16 cellular contexts compared by ENCODE assay signal in the genomic region with DNA sequence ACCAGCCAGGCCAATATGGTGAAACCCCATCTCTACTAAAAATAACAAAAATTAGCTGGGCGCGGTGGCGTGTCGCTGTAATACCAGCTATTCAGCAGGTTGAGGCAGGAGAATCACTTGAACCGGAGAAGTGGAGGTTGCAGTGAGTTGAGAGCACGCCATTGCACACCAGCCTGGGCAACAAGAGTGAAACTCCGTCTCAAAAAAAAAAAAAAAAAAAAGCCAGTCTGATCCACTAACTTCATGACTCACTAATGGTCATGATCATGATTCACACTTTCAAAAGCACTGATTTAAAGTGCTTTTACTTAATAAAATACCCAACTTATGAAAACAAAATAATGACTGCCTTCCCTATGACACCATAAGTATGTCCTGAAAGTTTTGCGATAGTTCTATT. TPM values are rescaled to one million over a fixed set of nuclear protein-coding genes. Genes with fewer than 3 reads are reported as not detected.
DNase-seq lines count a peak whose midpoint lies in the region; ATAC-seq and TF ChIP-seq lines count a peak whose summit lies in the region.
"Had no signal": no experiment of that assay in that cellular context is flagged by ENCODE, and none has a peak within 500 bp of the region (broad histone marks: within the 10 kb centered on the region; RNA-seq: fewer than 3 reads in every experiment).

No MANE protein-coding gene starts in this region.

- H3K27ac Mint-ChIP-seq in activated T-cell treated with anti-CD3 and anti-CD28 coated beads, Interleukin-2, amount 50 U/mL, for 24 hours = no peak overlapping the region
- H3K27ac Mint-ChIP-seq: activated T-helper 2 cell treated with anti-CD3 and anti-CD28 coated beads, Interferon-gamma antibody, Interleukin-2, Interleukin-4, amounts not matched to agents 10 μg/mL and 5 μg/mL and 100 μg/mL, durations not matched to agents 14 hours and 24 hours and 36 hours; progenitor cell of endocrine pancreas had no signal

- H3K4me1 Mint-ChIP-seq in activated T-cell treated with anti-CD3 and anti-CD28 coated beads, Interleukin-2, amount 50 U/mL, for 24 hours (ENCODE audit: low read depth) = peaks cover 7% of the 10 kb centered on the region

- H3K4me3 ChIP-seq in AG10803 (ENCODE audit: low read length) (no peak overlapping the region), lung (no peak overlapping the region), A673 (ENCODE audit: low read depth, low read length, poor library complexity, severe bottlenecking) (no peak overlapping the region)
- H3K4me3 ChIP-seq: heart right ventricle, tibial artery had no signal

- H3K4me3 Mint-ChIP-seq in activated T-cell treated with anti-CD3 and anti-CD28 coated beads, Interleukin-2, amount 50 U/mL, for 24 hours = no peak overlapping the region

- peak; percentile 49 for ATAC-seq in lung (ENCODE audit: insufficient read depth, low FRiP score)
- ATAC-seq: heart right ventricle had no signal

- DNase-seq in AG10803 (ENCODE audit: low read depth) = peak; percentile 61
- DNase-seq in HS-27A (ENCODE audit: low read depth) = peak; percentile 24
- peak; percentile 7 for DNase-seq in dermis blood vessel endothelial cell
- DNase-seq in lung (ENCODE audit: low spot score) = peak; percentile 31
- DNase-seq in activated T-cell treated with anti-CD3 and anti-CD28 coated beads, Interleukin-2, amount 50 U/mL, for 24 hours = no peak
- DNase-seq in A673 (ENCODE audit: low spot score) = no peak
- no peak for DNase-seq in stimulated activated CD8-positive, alpha-beta memory T cell treated with anti-CD3 and anti-CD28 coated beads, Interleukin-4, amount 100 ng/mL, for 48 hours
- no peak for DNase-seq in NCI-H69 (lab: John Stamatoyannopoulos, UW)
- DNase-seq: Caco-2, cerebellar nuclear complex, heart right ventricle, mesendoderm, NCI-H748 treated with DMSO at 0.1 percent for 48 hours, tibial artery had no signal

- H3K27me3 Mint-ChIP-seq in activated T-cell treated with anti-CD3 and anti-CD28 coated beads, Interleukin-2, amount 50 U/mL, for 24 hours = no peaks in the 10 kb centered on the region
- H3K27me3 Mint-ChIP-seq: progenitor cell of endocrine pancreas had no signal

- POLR2A ChIA-PET in A673 (lab: Charles Lee; ENCODE audit: low non-redundant PET) = no interaction called here

- peak overlapping the region in 1 of 2 donors; percentile 15 for H3K27ac ChIP-seq in lung (ENCODE audit: low read depth in 1 of 2, low read length in 1 of 2)
- no peak overlapping the region for H3K27ac ChIP-seq in A673 (ENCODE audit: low read depth, low read length, poor library complexity, severe bottlenecking)
- H3K27ac ChIP-seq: tibial artery had no signal

- WGBS in lung, 2 donors = 78 to 87% methylated on average over 8 of the region's 8 CpGs

- no peaks in the 10 kb centered on the region for H3K9me3 Mint-ChIP-seq in activated T-cell treated with anti-CD3 and anti-CD28 coated beads, Interleukin-2, amount 50 U/mL, for 24 hours
- H3K9me3 Mint-ChIP-seq: activated T-helper 2 cell treated with anti-CD3 and anti-CD28 coated beads, Interferon-gamma antibody, Interleukin-2, Interleukin-4, amounts not matched to agents 10 μg/mL and 5 μg/mL and 100 μg/mL, durations not matched to agents 14 hours and 24 hours and 36 hours had no signal

- H3K36me3 ChIP-seq in lung (ENCODE audit: control insufficient read depth in 2 of 2, insufficient read depth in 2 of 2, low read length in 2 of 2) (no peaks in the 10 kb centered on the region), A673 (ENCODE audit: insufficient read depth, low read length, poor library complexity, severe bottlenecking) (no peaks in the 10 kb centered on the region)
- H3K36me3 ChIP-seq: heart right ventricle, tibial artery had no signal

- H3K4me1 ChIP-seq in lung (ENCODE audit: control insufficient read depth in 2 of 2, insufficient read depth in 2 of 2, low read length in 2 of 2) (no peaks in the 10 kb centered on the region), A673 (ENCODE audit: insufficient read depth, low read length, poor library complexity, severe bottlenecking) (no peaks in the 10 kb centered on the region)
- H3K4me1 ChIP-seq: tibial artery had no signal

- no peaks in the 10 kb centered on the region for H3K36me3 Mint-ChIP-seq in activated T-cell treated with anti-CD3 and anti-CD28 coated beads, Interleukin-2, amount 50 U/mL, for 24 hours (ENCODE audit: low read depth)

- CTCF ChIA-PET in A673 (lab: Charles Lee) = interaction anchor here (0.5 kb wide), 1 partner anchor 206 kb away, joined by 5 read pairs; no protein-coding TSS in a partner anchor

- H3K9me3 ChIP-seq in lung (ENCODE audit: control insufficient read depth in 2 of 2, insufficient read depth in 1 of 2, low read length in 1 of 2) = no peaks in the 10 kb centered on the region
- no peaks in the 10 kb centered on the region for H3K9me3 ChIP-seq in A673 (ENCODE audit: low read depth, low read length, poor library complexity, severe bottlenecking)
- H3K9me3 ChIP-seq: Caco-2, heart right ventricle, tibial artery had no signal

- no TSS peak for BruUV-seq in A673 (replicated peaks; lab: Mats Ljungman, UMichigan)

- H3K27me3 ChIP-seq in lung (ENCODE audit: control insufficient read depth, insufficient read depth) (no peaks in the 10 kb centered on the region), A673 (replicated peaks; ENCODE audit: insufficient read depth, low read depth, low read length, poor library complexity) (no peaks in the 10 kb centered on the region)
- H3K27me3 ChIP-seq: heart right ventricle, tibial artery had no signal

- intact Hi-C loops in A673 (cut with micrococcal nuclease; ENCODE audit: unreplicated experiment) = no loop called here

- no peak for TF ChIP-seq CTCF in AG10803 (conservative IDR thresholded peaks at IDR 0.05; ENCODE audit: low read length)
- TF ChIP-seq CTCF in lung (IDR thresholded peaks at IDR 0.05; ENCODE audit: control extremely low read depth, extremely low read depth) = no peak
- TF ChIP-seq CTCF in A673 (conservative IDR thresholded peaks at IDR 0.05; ENCODE audit: low read depth, low read length) = no peak

RNA-seq across cellular contexts. Expression of gene CPM, which starts 38.4 kb away (rescaled TPM):
- total RNA-seq in dermis blood vessel endothelial cell (2.2 and 4.7 TPM in 2 replicates), lung (100 to 1,000 TPM; 201 to 241 TPM), A673 (2021) (0.81 and 0.84 TPM in 2 replicates)
- polyA plus RNA-seq in lung = 10 to 100 TPM; 66.6 to 70.7 TPM

Comparison
In these comparisons a context has a peak if more than half of its experiments do, and no peak if none do; other contexts are left out.
1. DNase-seq: peak in AG10803 (single experiment), HS-27A (single experiment), dermis blood vessel endothelial cell (single experiment) and lung (single experiment); none in activated T-cell treated with anti-CD3 and anti-CD28 coated beads, Interleukin-2, amount 50 U/mL, for 24 hours (single experiment), A673 (single experiment), stimulated activated CD8-positive, alpha-beta memory T cell treated with anti-CD3 and anti-CD28 coated beads, Interleukin-4, amount 100 ng/mL, for 48 hours (single experiment) and NCI-H69 (single experiment).
2. RNA of gene CPM, which starts 38.4 kb away (total RNA-seq): 201 to 241 TPM in lung; 2.2 to 4.7 TPM in dermis blood vessel endothelial cell and 0.81 to 0.84 TPM in A673; every median in the first group is over 10 times any median in the second.